ENCODE assay signal across 8 cellular contexts in genomic region chr13:30617315-30618185, GRCh38. TPM values are rescaled to one million over a fixed set of nuclear protein-coding genes. Genes with fewer than 3 reads are reported as not detected.
DNase-seq lines count a peak whose midpoint lies in the region; ATAC-seq and TF ChIP-seq lines count a peak whose summit lies in the region.

TSS of gene USPL1 (plus strand) at chr13:30617920. CDS start at chr13:30621141, 3,221 bp downstream.

- TF ChIP-seq CTCF in left lung (IDR thresholded peaks at IDR 0.05) = peak; percentile 18 to 72

- peak within 1 kb of the TSS; percentile 78 to 96 (median 87) for H3K4me3 ChIP-seq in BLaER1 treated with 17β-estradiol and CSF1 and Interleukin-3, amounts not matched to agents 10 nM and 100 nM
- H3K4me3 ChIP-seq in left lung = peak within 1 kb of the TSS; percentile 78 to 87

- H3K27ac Mint-ChIP-seq in activated CD4-positive, alpha-beta T cell treated with anti-CD3 and anti-CD28 coated beads, Interleukin-2, amount 10 ng/mL, durations not matched to agents 7 days and 5 days = no peak within 1 kb of the TSS

- peaks cover 30 to 42% (median 36%) of the 10 kb centered on the region in 10 experiments for H3K4me1 ChIP-seq in BLaER1 treated with 17β-estradiol and CSF1 and Interleukin-3, amounts not matched to agents 10 nM and 100 nM
- peaks cover 11 to 58% of the 10 kb centered on the region in 2 donors for H3K4me1 ChIP-seq in left lung

- H3K4me2 ChIP-seq in BLaER1 treated with 17β-estradiol and CSF1 and Interleukin-3, amounts not matched to agents 10 nM and 100 nM = peak within 1 kb of the TSS; percentile 84 to 96 (median 89)

- CTCF ChIA-PET in activated CD4-positive, alpha-beta T cell treated with anti-CD3 and anti-CD28 coated beads, Interleukin-2, amount 10 ng/mL, durations not matched to agents 7 days and 5 days (lab: Charles Lee) = interaction anchor here (0.9 to 1.4 kb wide), 4 partner anchors 10 to 765 kb away, joined by 3 to 5 read pairs (median 4); no protein-coding TSS in a partner anchor

- H3K9me3 ChIP-seq in BLaER1 treated with 17β-estradiol and CSF1 and Interleukin-3, amounts not matched to agents 10 nM and 100 nM (replicated peaks in 1 of 11) = no peaks in the 10 kb centered on the region
- H3K9me3 ChIP-seq in left lung = no peaks in the 10 kb centered on the region

- POLR2A ChIA-PET in activated CD4-positive, alpha-beta T cell treated with anti-CD3 and anti-CD28 coated beads, Interleukin-2, amount 10 ng/mL, durations not matched to agents 7 days and 5 days (lab: Charles Lee) = interaction anchor here (0.5 to 1.0 kb wide), 5 partner anchors 10 to 310 kb away, joined by 3 to 5 read pairs (median 3); partner anchors contain the start of gene KATNAL1

- H3K27me3 Mint-ChIP-seq in activated CD4-positive, alpha-beta T cell treated with anti-CD3 and anti-CD28 coated beads, Interleukin-2, amount 10 ng/mL, durations not matched to agents 7 days and 5 days = no peaks in the 10 kb centered on the region

- peaks cover 14% of the 10 kb centered on the region for H3K36me3 Mint-ChIP-seq in activated CD4-positive, alpha-beta T cell treated with anti-CD3 and anti-CD28 coated beads, Interleukin-2, amount 10 ng/mL, durations not matched to agents 7 days and 5 days (ENCODE audit: low read depth)

- no peaks in the 10 kb centered on the region for H3K27me3 ChIP-seq in BLaER1 treated with 17β-estradiol and CSF1 and Interleukin-3, amounts not matched to agents 10 nM and 100 nM
- H3K27me3 ChIP-seq in left lung = no peaks in the 10 kb centered on the region

- no peak within 1 kb of the TSS for H3K4me3 Mint-ChIP-seq in activated CD4-positive, alpha-beta T cell treated with anti-CD3 and anti-CD28 coated beads, Interleukin-2, amount 10 ng/mL, durations not matched to agents 7 days and 5 days

- H3K4me1 Mint-ChIP-seq in activated CD4-positive, alpha-beta T cell treated with anti-CD3 and anti-CD28 coated beads, Interleukin-2, amount 10 ng/mL, durations not matched to agents 7 days and 5 days = peaks cover 20% of the 10 kb centered on the region

- H3K9ac ChIP-seq in BLaER1 treated with 17β-estradiol and CSF1 and Interleukin-3, amounts not matched to agents 10 nM and 100 nM = peak within 1 kb of the TSS; percentile 91 to 100 (median 98)

- H3K9me3 Mint-ChIP-seq in activated CD4-positive, alpha-beta T cell treated with anti-CD3 and anti-CD28 coated beads, Interleukin-2, amount 10 ng/mL, durations not matched to agents 7 days and 5 days = no peaks in the 10 kb centered on the region

- intact Hi-C loops in left lung (cut with DNase I) = loop anchor here in 1 of 2 donors (5.0 kb wide), 1 partner anchor 150 kb away; the partner anchor contains the start of gene HMGB1

- peak; percentile 99 for DNase-seq in NCI-H526 treated with DMSO at 0.1 percent for 48 hours (lab: John Stamatoyannopoulos, UW)
- DNase-seq in activated CD4-positive, alpha-beta T cell treated with anti-CD3 and anti-CD28 coated beads, Interleukin-2, amount 10 ng/mL, durations not matched to agents 7 days and 5 days = peak; percentile 98
- peak; percentile 100 for DNase-seq in dermis blood vessel endothelial cell
- DNase-seq in left lung = peak; percentile 99
- DNase-seq in stimulated activated CD4-positive, alpha-beta T cell treated with anti-CD3 and anti-CD28 coated beads, Interleukin-2, amount 100 ng/mL, for 48 hours = peak; percentile 94 to 97

- peaks cover 7 to 27% (median 10%) of the 10 kb centered on the region in 11 experiments for H3K36me3 ChIP-seq in BLaER1 treated with 17β-estradiol and CSF1 and Interleukin-3, amounts not matched to agents 10 nM and 100 nM
- H3K36me3 ChIP-seq in left lung = peaks cover 0 to 11% of the 10 kb centered on the region in 2 donors

- H4K20me1 ChIP-seq in BLaER1 treated with 17β-estradiol and CSF1 and Interleukin-3, amounts not matched to agents 10 nM and 100 nM = peaks cover 7 to 44% (median 29%) of the 10 kb centered on the region in 11 experiments; a peak in 18 of 22 replicates

- peak within 1 kb of the TSS; percentile 96 to 100 (median 98) for H3K27ac ChIP-seq in BLaER1 treated with 17β-estradiol and CSF1 and Interleukin-3, amounts not matched to agents 10 nM and 100 nM
- peak within 1 kb of the TSS; percentile 99 to 100 for H3K27ac ChIP-seq in left lung

- ATAC-seq in GM19324 (IDR thresholded peaks at IDR 0.05; ENCODE audit: low FRiP score, unreplicated experiment) (peak; percentile 96), HG03469 (IDR thresholded peaks at IDR 0.05; ENCODE audit: unreplicated experiment) (peak; percentile 73), left lung (peak; percentile 93)

RNA-seq across cellular contexts. Expression of gene USPL1, which starts in this region (rescaled TPM):
- 10 to 100 TPM; 18.8 to 19.7 TPM for total RNA-seq in activated CD4-positive, alpha-beta T cell treated with anti-CD3 and anti-CD28 coated beads, Interleukin-2, amount 10 ng/mL, durations not matched to agents 7 days and 5 days
- 20.0 and 26.4 TPM in 2 replicates for total RNA-seq in dermis blood vessel endothelial cell
- total RNA-seq in left lung = 10 to 100 TPM; 12.1 to 14.0 TPM

Comparison
In these comparisons a context has a peak if more than half of its experiments do, and no peak if none do; other contexts are left out.
1. Peak in every context shown above with its lines: DNase-seq, ATAC-seq, H3K4me3 ChIP-seq and H3K27ac ChIP-seq.